11 cellular contexts compared by ENCODE assay signal in genomic region chr6:816510-817084, GRCh38.
DNase-seq lines count a peak whose midpoint lies in the region; ATAC-seq lines count a peak whose summit lies in the region.
"Had no signal": no experiment of that assay in that cellular context is flagged by ENCODE, and none has a peak within 500 bp of the region (broad histone marks: within the 10 kb centered on the region; RNA-seq: fewer than 3 reads in every experiment).

No MANE protein-coding gene starts in this region.

- ATAC-seq in activated T-cell treated with anti-CD3 and anti-CD28 coated beads, Interleukin-2, amount 50 U/mL, for 4 hours, result peak; percentile 86
- ATAC-seq in HG02981 (IDR thresholded peaks at IDR 0.05; ENCODE audit: unreplicated experiment), result no peak
- no peak for ATAC-seq in HG03139 (IDR thresholded peaks at IDR 0.05; ENCODE audit: unreplicated experiment)

- no peaks in the 10 kb centered on the region for H3K9me3 Mint-ChIP-seq in activated T-cell treated with anti-CD3 and anti-CD28 coated beads, Interleukin-2, amount 50 U/mL, for 4 hours
- H3K9me3 Mint-ChIP-seq: nephron progenitor cell had no signal

- DNase-seq in AML-193 (lab: John Stamatoyannopoulos, UW) (peak; percentile 99), NOMO-1 treated with dmso at 0.1 percent for 144 hours (lab: John Stamatoyannopoulos, UW; ENCODE audit: unreplicated experiment) (peak; percentile 82), T-helper 9 cell (no peak)
- no peak for DNase-seq in activated T-cell treated with anti-CD3 and anti-CD28 coated beads, Interleukin-2, amount 50 U/mL, for 4 hours
- DNase-seq in stimulated activated CD4-positive, alpha-beta T cell treated with anti-CD3 and anti-CD28 coated beads, Interleukin-12 subunit alpha, Interleukin-12 subunit beta, amount 100 ng/mL, for 4 hours, result peak; percentile 22
- no peak for DNase-seq in effector CD8-positive, alpha-beta T cell (lab: John Stamatoyannopoulos, UW)
- DNase-seq: NCI-H1930, nephron progenitor cell, substantia nigra had no signal

- H3K27me3 Mint-ChIP-seq in activated T-cell treated with anti-CD3 and anti-CD28 coated beads, Interleukin-2, amount 50 U/mL, for 4 hours (ENCODE audit: low read depth), result peaks cover 13% of the 10 kb centered on the region

- no peak overlapping the region for H3K4me3 Mint-ChIP-seq in activated T-cell treated with anti-CD3 and anti-CD28 coated beads, Interleukin-2, amount 50 U/mL, for 4 hours
- H3K4me3 Mint-ChIP-seq: nephron progenitor cell had no signal

- H3K36me3 Mint-ChIP-seq in activated T-cell treated with anti-CD3 and anti-CD28 coated beads, Interleukin-2, amount 50 U/mL, for 4 hours (ENCODE audit: insufficient read depth), result no peaks in the 10 kb centered on the region

- H3K4me1 Mint-ChIP-seq in activated T-cell treated with anti-CD3 and anti-CD28 coated beads, Interleukin-2, amount 50 U/mL, for 4 hours (ENCODE audit: low read depth), result peaks cover 13% of the 10 kb centered on the region

Comparison
In these comparisons a context has a peak if more than half of its experiments do, and no peak if none do; other contexts are left out.
1. DNase-seq: peak in AML-193 (2 of 2), NOMO-1 treated with dmso at 0.1 percent for 144 hours (single experiment) and stimulated activated CD4-positive, alpha-beta T cell treated with anti-CD3 and anti-CD28 coated beads, Interleukin-12 subunit alpha, Interleukin-12 subunit beta, amount 100 ng/mL, for 4 hours (single experiment); none in activated T-cell treated with anti-CD3 and anti-CD28 coated beads, Interleukin-2, amount 50 U/mL, for 4 hours (single experiment), effector CD8-positive, alpha-beta T cell (single experiment) and T-helper 9 cell (single experiment).
2. ATAC-seq: peak in activated T-cell treated with anti-CD3 and anti-CD28 coated beads, Interleukin-2, amount 50 U/mL, for 4 hours (2 of 2); none in HG02981 (single experiment) and HG03139 (single experiment).